36 cellular contexts compared by ENCODE assay signal in genomic region chr16:60087530-60087929, GRCh38.
"Had no signal": no experiment of that assay in that cellular context is flagged by ENCODE, and none has a peak within 500 bp of the region (broad histone marks: within the 10 kb centered on the region; RNA-seq: fewer than 3 reads in every experiment).

No MANE protein-coding gene starts in this region.

- H3K36me3 ChIP-seq: MG63 had no signal

- H3K9me3 ChIP-seq: MG63 had no signal

- H3K4me3 ChIP-seq: MG63 had no signal

- H3K27me3 ChIP-seq: MG63 had no signal

- DNase-seq: Karpas-422, Kasumi-1, MG63, MM.1S, MV-4-11, NCI-H1048, NCI-H1092, NCI-H1092 treated with DMSO at 0.1 percent for 48 hours, NCI-H1105, NCI-H1105 treated with DMSO at 0.1 percent for 48 hours, NCI-H1417, NCI-H1417 treated with DMSO at 0.1 percent for 48 hours, NCI-H1436, NCI-H1436 treated with DMSO at 0.1 percent for 48 hours, NCI-H146, NCI-H1694, NCI-H1694 treated with DMSO at 0.1 percent for 48 hours, NCI-H187, NCI-H187 treated with DMSO at 0.1 percent for 48 hours, NCI-H1930, NCI-H2029, NCI-H2029 treated with DMSO at 0.1 percent for 48 hours, NCI-H2081, NCI-H2081 treated with DMSO at 0.1 percent for 48 hours, NCI-H2107, NCI-H2171, NCI-H2171 treated with DMSO at 0.1 percent for 48 hours, NCI-H2227 treated with DMSO at 0.1 percent for 48 hours, NCI-H226, NCI-H345, NCI-H446, NCI-H446 treated with DMSO at 0.1 percent for 48 hours, NCI-H510A, NCI-H510A treated with DMSO at 0.1 percent for 48 hours, NCI-H524, NCI-H524 treated with DMSO at 0.1 percent for 48 hours had no signal
